Comparison of ENCODE assay signal across 1 cellular context in genomic region chr2:27148801-27149439, GRCh38.
TF ChIP-seq lines count a peak whose summit lies in the region.

TCF23 (plus strand) TSS chr2:27149004; CDS start chr2:27149134, 130 bp downstream.

TF ChIP-seq in HepG2, 621 proteins besides CTCF, POLR2A, EP300 and RAD21:
- TF ChIP-seq NFYB (CRISPR knock-in tag; IDR thresholded peaks at IDR 0.05), result no peak
- TF ChIP-seq, protein P1, sequence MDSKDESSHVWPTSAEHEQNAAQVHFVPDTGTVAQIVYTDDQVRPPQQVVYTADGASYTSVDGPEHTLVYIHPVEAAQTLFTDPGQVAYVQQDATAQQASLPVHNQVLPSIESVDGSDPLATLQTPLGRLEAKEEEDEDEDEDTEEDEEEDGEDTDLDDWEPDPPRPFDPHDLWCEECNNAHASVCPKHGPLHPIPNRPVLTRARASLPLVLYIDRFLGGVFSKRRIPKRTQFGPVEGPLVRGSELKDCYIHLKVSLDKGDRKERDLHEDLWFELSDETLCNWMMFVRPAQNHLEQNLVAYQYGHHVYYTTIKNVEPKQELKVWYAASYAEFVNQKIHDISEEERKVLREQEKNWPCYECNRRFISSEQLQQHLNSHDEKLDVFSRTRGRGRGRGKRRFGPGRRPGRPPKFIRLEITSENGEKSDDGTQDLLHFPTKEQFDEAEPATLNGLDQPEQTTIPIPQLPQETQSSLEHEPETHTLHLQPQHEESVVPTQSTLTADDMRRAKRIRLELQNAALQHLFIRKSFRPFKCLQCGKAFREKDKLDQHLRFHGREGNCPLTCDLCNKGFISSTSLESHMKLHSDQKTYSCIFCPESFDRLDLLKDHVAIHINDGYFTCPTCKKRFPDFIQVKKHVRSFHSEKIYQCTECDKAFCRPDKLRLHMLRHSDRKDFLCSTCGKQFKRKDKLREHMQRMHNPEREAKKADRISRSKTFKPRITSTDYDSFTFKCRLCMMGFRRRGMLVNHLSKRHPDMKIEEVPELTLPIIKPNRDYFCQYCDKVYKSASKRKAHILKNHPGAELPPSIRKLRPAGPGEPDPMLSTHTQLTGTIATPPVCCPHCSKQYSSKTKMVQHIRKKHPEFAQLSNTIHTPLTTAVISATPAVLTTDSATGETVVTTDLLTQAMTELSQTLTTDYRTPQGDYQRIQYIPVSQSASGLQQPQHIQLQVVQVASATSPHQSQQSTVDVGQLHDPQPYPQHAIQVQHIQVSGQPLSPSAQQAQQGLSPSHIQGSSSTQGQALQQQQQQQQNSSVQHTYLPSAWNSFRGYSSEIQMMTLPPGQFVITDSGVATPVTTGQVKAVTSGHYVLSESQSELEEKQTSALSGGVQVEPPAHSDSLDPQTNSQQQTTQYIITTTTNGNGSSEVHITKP (CRISPR knock-in tag; IDR thresholded peaks at IDR 0.05; ENCODE audit: low read depth), result no peak
- 0 out of 2 replicates have a peak, but pooled peaks have one; percentile 43 for TF ChIP-seq ZBTB38 (CRISPR knock-in tag; IDR thresholded peaks at IDR 0.05)
- TF ChIP-seq ZFP91 (CRISPR knock-in tag; IDR thresholded peaks at IDR 0.05; ENCODE audit: borderline replicate concordance), result 0 out of 2 replicates have a peak, but pooled peaks have one; percentile 3
- TF ChIP-seq ZNF784 (CRISPR knock-in tag; IDR thresholded peaks at IDR 0.05; ENCODE audit: borderline replicate concordance), result 0 out of 2 replicates have a peak, but pooled peaks have one; percentile 35
- no peak for TF ChIP-seq ZNF12 (CRISPR knock-in tag; IDR thresholded peaks at IDR 0.05)
- TF ChIP-seq, protein P2, sequence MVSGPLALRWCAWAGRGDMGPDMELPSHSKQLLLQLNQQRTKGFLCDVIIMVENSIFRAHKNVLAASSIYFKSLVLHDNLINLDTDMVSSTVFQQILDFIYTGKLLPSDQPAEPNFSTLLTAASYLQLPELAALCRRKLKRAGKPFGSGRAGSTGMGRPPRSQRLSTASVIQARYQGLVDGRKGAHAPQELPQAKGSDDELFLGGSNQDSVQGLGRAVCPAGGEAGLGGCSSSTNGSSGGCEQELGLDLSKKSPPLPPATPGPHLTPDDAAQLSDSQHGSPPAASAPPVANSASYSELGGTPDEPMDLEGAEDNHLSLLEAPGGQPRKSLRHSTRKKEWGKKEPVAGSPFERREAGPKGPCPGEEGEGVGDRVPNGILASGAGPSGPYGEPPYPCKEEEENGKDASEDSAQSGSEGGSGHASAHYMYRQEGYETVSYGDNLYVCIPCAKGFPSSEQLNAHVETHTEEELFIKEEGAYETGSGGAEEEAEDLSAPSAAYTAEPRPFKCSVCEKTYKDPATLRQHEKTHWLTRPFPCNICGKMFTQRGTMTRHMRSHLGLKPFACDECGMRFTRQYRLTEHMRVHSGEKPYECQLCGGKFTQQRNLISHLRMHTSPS (CRISPR knock-in tag; IDR thresholded peaks at IDR 0.05; ENCODE audit: low read depth), result 0 out of 2 replicates have a peak, but pooled peaks have one; percentile 44
- TF ChIP-seq MTF2 (CRISPR knock-in tag; IDR thresholded peaks at IDR 0.05; ENCODE audit: borderline replicate concordance), result 0 out of 2 replicates have a peak, but pooled peaks have one; percentile 43
- TF ChIP-seq WIZ (CRISPR knock-in tag; IDR thresholded peaks at IDR 0.05), result no peak
- peak; percentile 62; the same call in 1 of the 2 replicates for TF ChIP-seq ZNF598 (CRISPR knock-in tag; IDR thresholded peaks at IDR 0.05; ENCODE audit: borderline replicate concordance)
- TF ChIP-seq RXRA (CRISPR knock-in tag; IDR thresholded peaks at IDR 0.05), result 0 out of 2 replicates have a peak, but pooled peaks have one; percentile 14
- TF ChIP-seq KLF13 (CRISPR knock-in tag; IDR thresholded peaks at IDR 0.05), result no peak
- no peak for TF ChIP-seq MEIS2 (CRISPR knock-in tag; IDR thresholded peaks at IDR 0.05)
- no peak for TF ChIP-seq ZBTB44 (CRISPR knock-in tag; IDR thresholded peaks at IDR 0.05)
- no peak for TF ChIP-seq GABPA (IDR thresholded peaks at IDR 0.05; ENCODE audit: low read depth, low read length)
- TF ChIP-seq GABPA (CRISPR knock-in tag; IDR thresholded peaks at IDR 0.05; ENCODE audit: low read depth), result no peak
- TF ChIP-seq ZNF33B (CRISPR knock-in tag; IDR thresholded peaks at IDR 0.05), result 0 out of 2 replicates have a peak, but pooled peaks have one; percentile 26
- peak; percentile 64 for TF ChIP-seq ZNF883 (CRISPR knock-in tag; IDR thresholded peaks at IDR 0.05; ENCODE audit: not compliant biosample characterization)
- TF ChIP-seq MXD4 (CRISPR knock-in tag; IDR thresholded peaks at IDR 0.05), result no peak
- no peak for TF ChIP-seq U2AF2 (IDR thresholded peaks at IDR 0.05; ENCODE audit: low read depth, low read length)
- TF ChIP-seq ZNF687 (CRISPR knock-in tag; IDR thresholded peaks at IDR 0.05), result peak; percentile 39; the same call in 1 of the 2 replicates
- TF ChIP-seq TSC22D2 (CRISPR knock-in tag; IDR thresholded peaks at IDR 0.05; ENCODE audit: borderline replicate concordance), result no peak
- no peak for TF ChIP-seq ASH2L (IDR thresholded peaks at IDR 0.05; ENCODE audit: insufficient read length, low read depth, low read length)
- peak; percentile 44; the same call in 1 of the 2 replicates for TF ChIP-seq FOXC1 (CRISPR knock-in tag; IDR thresholded peaks at IDR 0.05; ENCODE audit: borderline replicate concordance)
- TF ChIP-seq, protein P3, sequence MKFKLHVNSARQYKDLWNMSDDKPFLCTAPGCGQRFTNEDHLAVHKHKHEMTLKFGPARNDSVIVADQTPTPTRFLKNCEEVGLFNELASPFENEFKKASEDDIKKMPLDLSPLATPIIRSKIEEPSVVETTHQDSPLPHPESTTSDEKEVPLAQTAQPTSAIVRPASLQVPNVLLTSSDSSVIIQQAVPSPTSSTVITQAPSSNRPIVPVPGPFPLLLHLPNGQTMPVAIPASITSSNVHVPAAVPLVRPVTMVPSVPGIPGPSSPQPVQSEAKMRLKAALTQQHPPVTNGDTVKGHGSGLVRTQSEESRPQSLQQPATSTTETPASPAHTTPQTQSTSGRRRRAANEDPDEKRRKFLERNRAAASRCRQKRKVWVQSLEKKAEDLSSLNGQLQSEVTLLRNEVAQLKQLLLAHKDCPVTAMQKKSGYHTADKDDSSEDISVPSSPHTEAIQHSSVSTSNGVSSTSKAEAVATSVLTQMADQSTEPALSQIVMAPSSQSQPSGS (CRISPR knock-in tag; IDR thresholded peaks at IDR 0.05), result no peak
- no peak for TF ChIP-seq EZH2 (conservative IDR thresholded peaks at IDR 0.05; ENCODE audit: low read depth, low read length)
- no peak for TF ChIP-seq CREB1 (IDR thresholded peaks at IDR 0.05)
- TF ChIP-seq CREB1 (CRISPR knock-in tag; IDR thresholded peaks at IDR 0.05), result no peak
- no peak for TF ChIP-seq XRCC5 (optimal IDR thresholded peaks at IDR 0.05; ENCODE audit: low read length)
- TF ChIP-seq SOX5 (CRISPR knock-in tag; IDR thresholded peaks at IDR 0.05; ENCODE audit: borderline replicate concordance), result no peak
- peak; percentile 49; the same call in 1 of the 2 replicates for TF ChIP-seq BCL3 (CRISPR knock-in tag; IDR thresholded peaks at IDR 0.05)
- no peak for TF ChIP-seq KLF11 (CRISPR knock-in tag; IDR thresholded peaks at IDR 0.05)
- TF ChIP-seq NFE2L2 (IDR thresholded peaks at IDR 0.05; ENCODE audit: low read length), result no peak
- peak; percentile 81; the same call in 1 of the 2 replicates for TF ChIP-seq ZNF274 (CRISPR knock-in tag; IDR thresholded peaks at IDR 0.05)
- TF ChIP-seq HES4 (CRISPR knock-in tag; IDR thresholded peaks at IDR 0.05; ENCODE audit: borderline replicate concordance), result no peak
